ENCODE assay signal across 8 cellular contexts in genomic region chr11:128507936-128508335, GRCh38.
DNase-seq lines count a peak whose midpoint lies in the region; ATAC-seq and TF ChIP-seq lines count a peak whose summit lies in the region.

No MANE protein-coding gene starts in this region.

- H3K9me3 ChIP-seq in HCT116 (ENCODE audit: control insufficient read depth in 1 of 2, insufficient read depth in 1 of 2, low read depth in 1 of 2, low read length in 2 of 2) = no peaks in the 10 kb centered on the region

- H3K27me3 ChIP-seq in HCT116 (ENCODE audit: insufficient read depth, low read length) = no peaks in the 10 kb centered on the region

- H3K36me3 Mint-ChIP-seq in activated CD8-positive, alpha-beta T cell treated with anti-CD3 and anti-CD28 coated beads, Interleukin-2, amount 10 ng/mL, durations not matched to agents 7 days and 5 days (ENCODE audit: low read depth) = peaks cover 96% of the 10 kb centered on the region
- H3K36me3 Mint-ChIP-seq in stimulated activated effector memory CD8-positive, alpha-beta T cell treated with anti-CD3 and anti-CD28 coated beads, Interleukin-12 subunit alpha, Interleukin-12 subunit beta, amount 100 ng/mL, for 72 hours = peaks cover 100% of the 10 kb centered on the region
- peaks cover 7% of the 10 kb centered on the region for H3K36me3 Mint-ChIP-seq in type B pancreatic cell

- H3K27me3 Mint-ChIP-seq in activated CD8-positive, alpha-beta T cell treated with anti-CD3 and anti-CD28 coated beads, Interleukin-2, amount 10 ng/mL, durations not matched to agents 7 days and 5 days (ENCODE audit: low read depth) = no peaks in the 10 kb centered on the region
- H3K27me3 Mint-ChIP-seq in type B pancreatic cell = no peaks in the 10 kb centered on the region

- H2AFZ ChIP-seq in HCT116 (ENCODE audit: low read depth, low read length, poor library complexity, severe bottlenecking) = no peak overlapping the region

- H4K20me1 ChIP-seq in HCT116 (ENCODE audit: insufficient read depth) = no peaks in the 10 kb centered on the region

- peak overlapping the region; percentile 78 for H3K4me3 Mint-ChIP-seq in activated CD8-positive, alpha-beta T cell treated with anti-CD3 and anti-CD28 coated beads, Interleukin-2, amount 10 ng/mL, durations not matched to agents 7 days and 5 days
- peak overlapping the region; percentile 84 for H3K4me3 Mint-ChIP-seq in stimulated activated effector memory CD8-positive, alpha-beta T cell treated with anti-CD3 and anti-CD28 coated beads, Interleukin-12 subunit alpha, Interleukin-12 subunit beta, amount 100 ng/mL, for 72 hours
- H3K4me3 Mint-ChIP-seq in type B pancreatic cell = no peak overlapping the region

- ATAC-seq in HCT116 (no peak), left ventricle myocardium superior (peak; percentile 8), HG03571 (IDR thresholded peaks at IDR 0.05; ENCODE audit: unreplicated experiment) (no peak)
- ATAC-seq in activated CD8-positive, alpha-beta T cell treated with anti-CD3 and anti-CD28 coated beads, Interleukin-2, amount 10 ng/mL, durations not matched to agents 7 days and 5 days = no peak
- no peak for ATAC-seq in stimulated activated effector memory CD8-positive, alpha-beta T cell treated with anti-CD3 and anti-CD28 coated beads, Interleukin-12 subunit alpha, Interleukin-12 subunit beta, amount 100 ng/mL, for 72 hours

- POLR2A ChIA-PET in HCT116 (lab: Charles Lee) = interaction anchor here (1.5 kb wide), 1 partner anchor 12 kb away, joined by 4 read pairs; no protein-coding TSS in a partner anchor
- POLR2A ChIA-PET in activated CD8-positive, alpha-beta T cell treated with anti-CD3 and anti-CD28 coated beads, Interleukin-2, amount 10 ng/mL, durations not matched to agents 7 days and 5 days (lab: Charles Lee) = interaction anchor here (1.7 to 23.0 kb wide), 6 partner anchors 1 to 211 kb away, joined by 6 to 652 read pairs (median 83); no protein-coding TSS in a partner anchor

- H3K9ac ChIP-seq in HCT116 (ENCODE audit: low read length) = peak overlapping the region; percentile 48

- TF ChIP-seq POLR2A in HCT116 (IDR thresholded peaks at IDR 0.05; ENCODE audit: borderline replicate concordance, extremely low read depth, insufficient read depth, insufficient read length) = no peak

- DNase-seq in HCT116 (ENCODE audit: low read depth, low spot score) = no peak
- no peak for DNase-seq in activated CD8-positive, alpha-beta T cell treated with anti-CD3 and anti-CD28 coated beads, Interleukin-2, amount 10 ng/mL, durations not matched to agents 7 days and 5 days
- no peak for DNase-seq in left ventricle myocardium superior
- no peak for DNase-seq in stimulated activated effector memory CD8-positive, alpha-beta T cell treated with anti-CD3 and anti-CD28 coated beads, Interleukin-12 subunit alpha, Interleukin-12 subunit beta, amount 100 ng/mL, for 72 hours (ENCODE audit: low spot score in 2 of 2)
- no peak for DNase-seq in type B pancreatic cell (ENCODE audit: extremely low spot score, unreplicated experiment)
- no peak for DNase-seq in NCI-H2171 treated with DMSO at 0.1 percent for 48 hours (lab: John Stamatoyannopoulos, UW)
- no peak for DNase-seq in RKO (ENCODE audit: low spot score)

- no peaks in the 10 kb centered on the region for H3K9me3 Mint-ChIP-seq in activated CD8-positive, alpha-beta T cell treated with anti-CD3 and anti-CD28 coated beads, Interleukin-2, amount 10 ng/mL, durations not matched to agents 7 days and 5 days (ENCODE audit: insufficient read depth)
- H3K9me3 Mint-ChIP-seq in stimulated activated effector memory CD8-positive, alpha-beta T cell treated with anti-CD3 and anti-CD28 coated beads, Interleukin-12 subunit alpha, Interleukin-12 subunit beta, amount 100 ng/mL, for 72 hours = no peaks in the 10 kb centered on the region
- no peaks in the 10 kb centered on the region for H3K9me3 Mint-ChIP-seq in type B pancreatic cell

- no peaks in the 10 kb centered on the region for H3K79me2 ChIP-seq in HCT116 (ENCODE audit: insufficient read depth, low read length)

- CTCF ChIA-PET in HCT116 (lab: Charles Lee) = no interaction called here
- CTCF ChIA-PET in activated CD8-positive, alpha-beta T cell treated with anti-CD3 and anti-CD28 coated beads, Interleukin-2, amount 10 ng/mL, durations not matched to agents 7 days and 5 days (lab: Charles Lee) = interaction anchor here (1.0 to 14.5 kb wide), 11 partner anchors 9 to 323 kb away, joined by 3 to 212 read pairs (median 5); no protein-coding TSS in a partner anchor

- H3K36me3 ChIP-seq in HCT116 (ENCODE audit: control insufficient read depth in 1 of 2, insufficient read depth in 2 of 2, low read length in 2 of 2) = no peaks in the 10 kb centered on the region

- no peaks in the 10 kb centered on the region for H3K9me2 ChIP-seq in HCT116 (ENCODE audit: insufficient read depth)

- RAD21 ChIA-PET in HCT116 (lab: Charles Lee; ENCODE audit: low non-redundant PET in 1 of 2, low total read pairs in 2 of 2, uncharacterized antibody in 2 of 2, unreplicated experiment in 2 of 2) = no interaction called here

- peak overlapping the region; percentile 81 for H3K4me2 ChIP-seq in HCT116 (ENCODE audit: low read length)

- H3K4me1 ChIP-seq in HCT116 (ENCODE audit: control insufficient read depth in 1 of 2, insufficient read depth in 2 of 2, low read length in 2 of 2) = peaks cover 3 to 46% of the 10 kb centered on the region in 2 experiments; a peak in 3 of 4 replicates

- peak overlapping the region in 1 of 2 experiments; percentile 52; a peak in 1 of 4 replicates for H3K4me3 ChIP-seq in HCT116 (replicated peaks in 1 of 2; ENCODE audit: low read depth in 1 of 2, low read length in 2 of 2)

- no peak for TF ChIP-seq CTCF in HCT116 (IDR thresholded peaks at IDR 0.05 in 2 of 3, conservative IDR thresholded peaks at IDR 0.05 in 1 of 3; ENCODE audit: borderline replicate concordance in 1 of 3, insufficient read depth in 1 of 3, low read depth in 2 of 3, low read length in 2 of 3)
- no peak for TF ChIP-seq CTCF in type B pancreatic cell (conservative IDR thresholded peaks at IDR 0.05)

- peaks cover 97% of the 10 kb centered on the region for H3K4me1 Mint-ChIP-seq in activated CD8-positive, alpha-beta T cell treated with anti-CD3 and anti-CD28 coated beads, Interleukin-2, amount 10 ng/mL, durations not matched to agents 7 days and 5 days (ENCODE audit: low read depth)
- H3K4me1 Mint-ChIP-seq in stimulated activated effector memory CD8-positive, alpha-beta T cell treated with anti-CD3 and anti-CD28 coated beads, Interleukin-12 subunit alpha, Interleukin-12 subunit beta, amount 100 ng/mL, for 72 hours = peaks cover 92% of the 10 kb centered on the region
- peaks cover 33% of the 10 kb centered on the region for H3K4me1 Mint-ChIP-seq in type B pancreatic cell (ENCODE audit: unreplicated experiment)

- intact Hi-C loops in HCT116 (cut with micrococcal nuclease) (no loop called here), left ventricle myocardium superior (cut with micrococcal nuclease) (no loop called here)

- peak overlapping the region; percentile 96 for H3K27ac Mint-ChIP-seq in activated CD8-positive, alpha-beta T cell treated with anti-CD3 and anti-CD28 coated beads, Interleukin-2, amount 10 ng/mL, durations not matched to agents 7 days and 5 days
- H3K27ac Mint-ChIP-seq in stimulated activated effector memory CD8-positive, alpha-beta T cell treated with anti-CD3 and anti-CD28 coated beads, Interleukin-12 subunit alpha, Interleukin-12 subunit beta, amount 100 ng/mL, for 72 hours = peak overlapping the region; percentile 96
- no peak overlapping the region for H3K27ac Mint-ChIP-seq in type B pancreatic cell

- no peak for TF ChIP-seq RAD21 in HCT116 (IDR thresholded peaks at IDR 0.05; ENCODE audit: low read depth)

- H3K27ac ChIP-seq in HCT116 (ENCODE audit: low read depth, low read length) = no peak overlapping the region

- BruUV-seq in HCT116 (replicated peaks; lab: Mats Ljungman, UMichigan) = no TSS peak

TF ChIP-seq in HCT116, 20 proteins besides CTCF, POLR2A, EP300 and RAD21:
- TF ChIP-seq EGR1 (IDR thresholded peaks at IDR 0.05; ENCODE audit: low read depth) (0 out of 2 replicates have a peak, but pooled peaks have one; percentile 2), SP1 (IDR thresholded peaks at IDR 0.05; ENCODE audit: low read depth) (no peak)
TF ChIP-seq in HCT116: peak in this region for 1.
